In genomic region chr6:49645139-49645538, GRCh38 we compare ENCODE assay signal across 38 cellular contexts. TPM values are rescaled to one million over a fixed set of nuclear protein-coding genes. Genes with fewer than 3 reads are reported as not detected.
"Had no signal": no experiment of that assay in that cellular context is flagged by ENCODE, and none has a peak within 500 bp of the region (broad histone marks: within the 10 kb centered on the region; RNA-seq: fewer than 3 reads in every experiment).

No MANE protein-coding gene starts in this region.

- H3K9me3 ChIP-seq: MG63 had no signal

- H3K27me3 ChIP-seq: MG63 had no signal

- DNase-seq: Karpas-422, Kasumi-1, MG63, MM.1S, MV-4-11, NCI-H1048, NCI-H1092, NCI-H1092 treated with DMSO at 0.1 percent for 48 hours, NCI-H1105, NCI-H1105 treated with DMSO at 0.1 percent for 48 hours, NCI-H1417, NCI-H1417 treated with DMSO at 0.1 percent for 48 hours, NCI-H1436, NCI-H1436 treated with DMSO at 0.1 percent for 48 hours, NCI-H146, NCI-H1694, NCI-H1694 treated with DMSO at 0.1 percent for 48 hours, NCI-H187, NCI-H187 treated with DMSO at 0.1 percent for 48 hours, NCI-H1930, NCI-H2029, NCI-H2029 treated with DMSO at 0.1 percent for 48 hours, NCI-H2081, NCI-H2081 treated with DMSO at 0.1 percent for 48 hours, NCI-H2107, NCI-H2171, NCI-H2171 treated with DMSO at 0.1 percent for 48 hours, NCI-H2227 treated with DMSO at 0.1 percent for 48 hours, NCI-H226, NCI-H345, NCI-H446, NCI-H446 treated with DMSO at 0.1 percent for 48 hours, NCI-H510A, NCI-H510A treated with DMSO at 0.1 percent for 48 hours had no signal

- H3K36me3 ChIP-seq: MG63 had no signal

- H3K4me3 ChIP-seq: MG63 had no signal

RNA-seq across cellular contexts. Expression of gene RHAG, which starts 8.5 kb away (rescaled TPM):
- total RNA-seq: LHCN-M2, M059J, MCF 10A, NCI-H460 had no signal
